In genomic region chr3:79297242-79297641, GRCh38 we compare ENCODE assay signal across 9 cellular contexts.
DNase-seq lines count a peak whose midpoint lies in the region; ATAC-seq and TF ChIP-seq lines count a peak whose summit lies in the region.
"Had no signal": no experiment of that assay in that cellular context is flagged by ENCODE, and none has a peak within 500 bp of the region (broad histone marks: within the 10 kb centered on the region; RNA-seq: fewer than 3 reads in every experiment).

No MANE protein-coding gene starts in this region.

- TF ChIP-seq CTCF in AG04450 (IDR thresholded peaks at IDR 0.05; ENCODE audit: low read depth, low read length) (no peak), Panc1 (IDR thresholded peaks at IDR 0.05) (no peak), fibroblast of villous mesenchyme (IDR thresholded peaks at IDR 0.05; ENCODE audit: insufficient read depth, low read depth, low read length) (no peak), gastroesophageal sphincter (IDR thresholded peaks at IDR 0.05) (no peak)

- in situ Hi-C loops in Panc1 (cut with HindIII; ENCODE audit: low pct_unique_long_range_greater_than_20kb, low sequenced_read_pairs): no loop called here

- no peak overlapping the region for H3K27ac ChIP-seq in AG04450 (ENCODE audit: low read depth, low read length)
- H3K27ac ChIP-seq in HUES48 (ENCODE audit: low read depth, low read length): peak overlapping the region; percentile 37
- no peak overlapping the region for H3K27ac ChIP-seq in Panc1 (ENCODE audit: low read length)
- H3K27ac ChIP-seq in gastroesophageal sphincter: no peak overlapping the region

- CTCF ChIA-PET in AG04450 (lab: Charles Lee) (no interaction called here), Panc1 (lab: Charles Lee) (no interaction called here)

- no peak for TF ChIP-seq EP300 in gastroesophageal sphincter (IDR thresholded peaks at IDR 0.05)

- H3K4me3 ChIP-seq in AG04450 (ENCODE audit: low read depth, low read length) (no peak overlapping the region), HUES48 (ENCODE audit: low read depth, low read length) (no peak overlapping the region), Panc1 (ENCODE audit: low read depth in 2 of 2, low read length in 2 of 2) (no peak overlapping the region), fibroblast of villous mesenchyme (ENCODE audit: low read depth, low read length) (no peak overlapping the region), gastroesophageal sphincter (no peak overlapping the region)

- H3K36me3 ChIP-seq in HUES48 (ENCODE audit: control insufficient read depth, insufficient read depth, low read length) (no peaks in the 10 kb centered on the region), Panc1 (ENCODE audit: control insufficient read depth, insufficient read depth, low read length) (no peaks in the 10 kb centered on the region), gastroesophageal sphincter (no peaks in the 10 kb centered on the region)

- ATAC-seq in Panc1 (peak; percentile 65), HG03521 (IDR thresholded peaks at IDR 0.05; ENCODE audit: unreplicated experiment) (no peak), gastroesophageal sphincter (no peak)
- ATAC-seq: CD8-positive, alpha-beta T cell had no signal

- POLR2A ChIA-PET in AG04450 (lab: Yijun Ruan, JAX) (interaction anchor here (0.6 kb wide), 1 partner anchor 10 kb away, joined by 3 read pairs; no protein-coding TSS in a partner anchor), Panc1 (lab: Charles Lee) (no interaction called here)

- H3K4me1 ChIP-seq in HUES48 (ENCODE audit: control insufficient read depth, insufficient read depth, low read length) (peaks cover 9% of the 10 kb centered on the region), Panc1 (ENCODE audit: control insufficient read depth, insufficient read depth, low read length) (no peaks in the 10 kb centered on the region), gastroesophageal sphincter (peaks cover 0 to 18% (median 0%) of the 10 kb centered on the region in 3 donors)

- intact Hi-C loops in Panc1 (cut with micrococcal nuclease; ENCODE audit: unreplicated experiment): no loop called here

- H3K9me3 ChIP-seq in AG04450 (ENCODE audit: control insufficient read depth, insufficient read depth, low read length): peaks cover 6% of the 10 kb centered on the region; the same call in 1 of the 2 replicates
- no peaks in the 10 kb centered on the region; the same call in 1 of the 2 replicates for H3K9me3 ChIP-seq in HUES48 (ENCODE audit: control insufficient read depth, insufficient read depth, low read length)
- no peaks in the 10 kb centered on the region for H3K9me3 ChIP-seq in Panc1 (ENCODE audit: control insufficient read depth, insufficient read depth, low read depth, low read length)
- peaks cover 0 to 9% (median 0%) of the 10 kb centered on the region in 3 donors for H3K9me3 ChIP-seq in gastroesophageal sphincter

- H3K27me3 ChIP-seq in AG04450 (ENCODE audit: control insufficient read depth, insufficient read depth, low read length) (no peaks in the 10 kb centered on the region), HUES48 (ENCODE audit: control insufficient read depth, insufficient read depth, low read length) (no peaks in the 10 kb centered on the region), Panc1 (ENCODE audit: control insufficient read depth, insufficient read depth, low read length) (no peaks in the 10 kb centered on the region), gastroesophageal sphincter (no peaks in the 10 kb centered on the region)

- no peak overlapping the region for H3K9ac ChIP-seq in HUES48 (ENCODE audit: low read depth, low read length)

- no TSS peak for BruUV-seq in Panc1 (replicated peaks; lab: Mats Ljungman, UMichigan)

- peak; percentile 85 for DNase-seq in AG04450 (ENCODE audit: low read depth, low spot score)
- DNase-seq in Panc1 (ENCODE audit: low read depth, low spot score): no peak
- DNase-seq in fibroblast of villous mesenchyme (ENCODE audit: low read depth): peak; percentile 87
- DNase-seq in NK-92 treated with Interleukin-12 subunit alpha and Interleukin-12 subunit beta, amount 100 ng/mL, for 24 hours (lab: John Stamatoyannopoulos, UW): no peak
- no peak for DNase-seq in SIG-M5 treated with dmso at 0.1 percent for 504 hours (lab: John Stamatoyannopoulos, UW; ENCODE audit: unreplicated experiment)
- DNase-seq: CD8-positive, alpha-beta T cell had no signal

- no peak for TF ChIP-seq POLR2A in gastroesophageal sphincter (IDR thresholded peaks at IDR 0.05)

Comparison
In these comparisons a context has a peak if more than half of its experiments do, and no peak if none do; other contexts are left out.
1. DNase-seq: peak in AG04450 (single experiment) and fibroblast of villous mesenchyme (single experiment); none in Panc1 (single experiment), NK-92 treated with Interleukin-12 subunit alpha and Interleukin-12 subunit beta, amount 100 ng/mL, for 24 hours (single experiment) and SIG-M5 treated with dmso at 0.1 percent for 504 hours (single experiment).